In the genomic region with DNA sequence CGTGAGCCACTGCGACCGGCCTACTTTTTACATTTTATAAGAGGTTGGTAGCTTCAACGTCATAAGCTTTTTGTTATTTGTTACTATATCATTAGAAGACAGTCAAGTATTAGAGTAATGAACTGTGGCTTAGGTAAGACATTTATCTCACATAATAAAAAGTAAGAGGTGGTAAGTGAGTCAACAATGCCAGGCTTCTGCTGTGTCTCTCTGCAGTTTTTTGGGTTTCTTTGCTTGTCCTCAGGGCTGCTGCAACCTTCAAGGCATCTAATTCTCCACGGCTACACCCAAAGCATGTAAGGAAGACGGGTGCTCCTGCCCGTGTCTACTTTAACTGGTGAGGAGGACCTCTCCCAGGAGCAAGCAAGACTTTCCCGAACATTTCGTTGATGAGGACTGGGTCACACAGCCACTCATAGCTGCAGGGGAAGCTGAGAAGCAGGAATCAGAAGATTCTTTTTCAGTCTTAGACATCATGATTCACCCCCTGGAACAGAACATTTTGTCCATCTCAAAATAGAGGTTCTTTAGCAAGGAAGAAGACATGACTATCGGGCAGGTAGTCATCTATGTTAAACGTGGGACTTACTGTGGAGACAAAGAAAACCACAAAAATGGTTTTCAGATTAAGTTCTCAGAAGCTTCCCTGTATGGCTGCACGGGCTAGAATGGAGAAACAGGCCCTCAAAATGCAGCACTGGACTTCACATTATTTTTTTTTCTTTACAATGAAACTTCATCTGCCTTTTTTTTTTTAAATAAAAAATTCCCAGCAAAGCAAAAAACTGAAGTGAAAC, we compare ENCODE assay signal across 10 cellular contexts. TPM values are rescaled to one million over a fixed set of nuclear protein-coding genes. Genes with fewer than 3 reads are reported as not detected.
A peak's percentile ranks its signal among the peaks of the same experiment; 100 is the strongest.
DNase-seq lines count a peak whose midpoint lies in the region; ATAC-seq and TF ChIP-seq lines count a peak whose summit lies in the region.
"Had no signal": no experiment of that assay in that cellular context is flagged by ENCODE, and none has a peak within 500 bp of the region (broad histone marks: within the 10 kb centered on the region; RNA-seq: fewer than 3 reads in every experiment).

No MANE protein-coding gene starts in this region.

- intact Hi-C loops in activated B cell treated with CpG ODN at 0.5 μM for 24 hours (cut with micrococcal nuclease) = loop anchor here (1.0 to 2.0 kb wide), 3 partner anchors 11 to 34 kb away; no protein-coding TSS in a partner anchor
- intact Hi-C loops in thyroid gland (cut with DNase I) = no loop called here

- WGBS in hepatocyte (ENCODE audit: low lambda C conversion rate, missing lambda C conversion rate) = 88% methylated on average over 12 of the region's 12 CpGs
- 89 to 92% methylated on average over 12 of the region's 12 CpGs for WGBS in thyroid gland, 2 donors

- H3K9me3 ChIP-seq in hepatocyte (ENCODE audit: low read depth) = no peaks in the 10 kb centered on the region
- no peaks in the 10 kb centered on the region for H3K9me3 ChIP-seq in thyroid gland

- H3K4me1 Mint-ChIP-seq in activated B cell treated with CpG ODN at 0.5 μM for 24 hours = peaks cover 78% of the 10 kb centered on the region

- no peaks in the 10 kb centered on the region for H3K9me2 ChIP-seq in hepatocyte (replicated peaks; ENCODE audit: insufficient read depth)

- no peak for TF ChIP-seq CTCF in activated B cell treated with CpG ODN at 0.5 μM for 24 hours (IDR thresholded peaks at IDR 0.05)
- TF ChIP-seq CTCF in hepatocyte (IDR thresholded peaks at IDR 0.05; ENCODE audit: poor library complexity) = no peak
- TF ChIP-seq CTCF in thyroid gland (IDR thresholded peaks at IDR 0.05) = no peak

- H3K27me3 Mint-ChIP-seq in activated B cell treated with CpG ODN at 0.5 μM for 24 hours = no peaks in the 10 kb centered on the region

- no peaks in the 10 kb centered on the region for H3K9me3 Mint-ChIP-seq in activated B cell treated with CpG ODN at 0.5 μM for 24 hours

- H3K4me2 ChIP-seq in hepatocyte = no peak overlapping the region

- H3K36me3 ChIP-seq in hepatocyte (replicated peaks; ENCODE audit: insufficient read depth, low read depth) (no peaks in the 10 kb centered on the region), thyroid gland (no peaks in the 10 kb centered on the region)

- DNase-seq in ELR (ENCODE audit: low read depth) = peak; percentile 11
- DNase-seq in activated B cell treated with CpG ODN at 0.5 μM for 24 hours = no peak
- peak; percentile 68 for DNase-seq in iris pigment epithelial cell (ENCODE audit: low read depth)
- DNase-seq in hepatocyte (ENCODE audit: low spot score) = no peak
- no peak for DNase-seq in GM19240 (ENCODE audit: insufficient read length, low spot score)
- no peak for DNase-seq in NCI-H526 (lab: John Stamatoyannopoulos, UW)
- no peak for DNase-seq in thyroid gland
- DNase-seq: activated CD8-positive, alpha-beta memory T cell treated with anti-CD3 and anti-CD28 coated beads for 24 hours; NCI-H774 had no signal

- CTCF ChIA-PET in activated B cell treated with CpG ODN at 0.5 μM for 24 hours (lab: Charles Lee) = interaction anchor here (0.7 to 3.5 kb wide), 6 partner anchors 12 to 133 kb away, joined by 3 to 25 read pairs (median 6); partner anchors contain the start of gene RHOH

- H3K27me3 ChIP-seq in hepatocyte (no peaks in the 10 kb centered on the region), thyroid gland (no peaks in the 10 kb centered on the region)

- no peak for TF ChIP-seq POLR2A in thyroid gland (IDR thresholded peaks at IDR 0.05)

- H3K4me3 Mint-ChIP-seq in activated B cell treated with CpG ODN at 0.5 μM for 24 hours = peak overlapping the region; percentile 69

- no peaks in the 10 kb centered on the region for H3K36me3 Mint-ChIP-seq in activated B cell treated with CpG ODN at 0.5 μM for 24 hours (ENCODE audit: low read depth)

- POLR2A ChIA-PET in activated B cell treated with CpG ODN at 0.5 μM for 24 hours (lab: Charles Lee) = interaction anchor here (0.6 to 11.7 kb wide), 24 partner anchors 9 to 1153 kb away, joined by 3 to 457 read pairs (median 5); partner anchors contain the start of genes N4BP2 and RHOH

- peak overlapping the region; percentile 92 for H3K27ac Mint-ChIP-seq in activated B cell treated with CpG ODN at 0.5 μM for 24 hours

- H2AFZ ChIP-seq in hepatocyte = no peak overlapping the region

- H3K4me3 ChIP-seq in hepatocyte (no peak overlapping the region), thyroid gland (replicated peaks in 1 of 3) (no peak overlapping the region)

- H4K20me1 ChIP-seq in hepatocyte (ENCODE audit: insufficient read depth, poor library complexity, severe bottlenecking) = no peaks in the 10 kb centered on the region

- H3K27ac ChIP-seq in hepatocyte (no peak overlapping the region), thyroid gland (no peak overlapping the region)

- H3K4me1 ChIP-seq in hepatocyte (ENCODE audit: insufficient read depth) (no peaks in the 10 kb centered on the region), thyroid gland (peaks cover 5 to 11% of the 10 kb centered on the region in 2 donors)

- no peaks in the 10 kb centered on the region for H3K79me2 ChIP-seq in hepatocyte

- ATAC-seq in HG02678 (IDR thresholded peaks at IDR 0.05; ENCODE audit: unreplicated experiment) = peak; percentile 32
- peak; percentile 23 for ATAC-seq in activated B cell treated with CpG ODN at 0.5 μM for 24 hours (ENCODE audit: low read depth)

RNA-seq across cellular contexts. Expression of gene RHOH, which starts 13.0 kb away (rescaled TPM):
- total RNA-seq in activated B cell treated with CpG ODN at 0.5 μM for 24 hours = 174 and 183 TPM in 2 replicates
- total RNA-seq in hepatocyte = 0.36 TPM in 1 of 2 replicates, not detected in the other
- polyA plus RNA-seq in hepatocyte = not detected in 2 replicates
- 1 to 10 TPM in 3 of 4 donors, under 1 TPM in 1; 0.67 to 2.7 (median 1.4) TPM for total RNA-seq in thyroid gland

Comparison
In these comparisons a context has a peak if more than half of its experiments do, and no peak if none do; other contexts are left out.
1. DNase-seq: peak in ELR (single experiment) and iris pigment epithelial cell (single experiment); none in activated B cell treated with CpG ODN at 0.5 μM for 24 hours (single experiment), hepatocyte (single experiment), GM19240 (single experiment), NCI-H526 (0 of 2) and thyroid gland (0 of 2).
2. RNA of gene RHOH, which starts 13.0 kb away (total RNA-seq): 174 to 183 TPM in activated B cell treated with CpG ODN at 0.5 μM for 24 hours; 0.67 to 2.7 TPM in thyroid gland and 0.36 TPM in hepatocyte; every median in the first group is over 10 times any median in the second.